In genomic region chr22:35212020-35212419, GRCh38 we compare ENCODE assay signal across 1 cellular context.
TF ChIP-seq lines count a peak whose summit lies in the region.

No MANE protein-coding gene starts in this region.

TF ChIP-seq in K562, 482 proteins besides CTCF, POLR2A, EP300 and RAD21 (continued from another document and continues in another):
- TF ChIP-seq, protein P1, sequence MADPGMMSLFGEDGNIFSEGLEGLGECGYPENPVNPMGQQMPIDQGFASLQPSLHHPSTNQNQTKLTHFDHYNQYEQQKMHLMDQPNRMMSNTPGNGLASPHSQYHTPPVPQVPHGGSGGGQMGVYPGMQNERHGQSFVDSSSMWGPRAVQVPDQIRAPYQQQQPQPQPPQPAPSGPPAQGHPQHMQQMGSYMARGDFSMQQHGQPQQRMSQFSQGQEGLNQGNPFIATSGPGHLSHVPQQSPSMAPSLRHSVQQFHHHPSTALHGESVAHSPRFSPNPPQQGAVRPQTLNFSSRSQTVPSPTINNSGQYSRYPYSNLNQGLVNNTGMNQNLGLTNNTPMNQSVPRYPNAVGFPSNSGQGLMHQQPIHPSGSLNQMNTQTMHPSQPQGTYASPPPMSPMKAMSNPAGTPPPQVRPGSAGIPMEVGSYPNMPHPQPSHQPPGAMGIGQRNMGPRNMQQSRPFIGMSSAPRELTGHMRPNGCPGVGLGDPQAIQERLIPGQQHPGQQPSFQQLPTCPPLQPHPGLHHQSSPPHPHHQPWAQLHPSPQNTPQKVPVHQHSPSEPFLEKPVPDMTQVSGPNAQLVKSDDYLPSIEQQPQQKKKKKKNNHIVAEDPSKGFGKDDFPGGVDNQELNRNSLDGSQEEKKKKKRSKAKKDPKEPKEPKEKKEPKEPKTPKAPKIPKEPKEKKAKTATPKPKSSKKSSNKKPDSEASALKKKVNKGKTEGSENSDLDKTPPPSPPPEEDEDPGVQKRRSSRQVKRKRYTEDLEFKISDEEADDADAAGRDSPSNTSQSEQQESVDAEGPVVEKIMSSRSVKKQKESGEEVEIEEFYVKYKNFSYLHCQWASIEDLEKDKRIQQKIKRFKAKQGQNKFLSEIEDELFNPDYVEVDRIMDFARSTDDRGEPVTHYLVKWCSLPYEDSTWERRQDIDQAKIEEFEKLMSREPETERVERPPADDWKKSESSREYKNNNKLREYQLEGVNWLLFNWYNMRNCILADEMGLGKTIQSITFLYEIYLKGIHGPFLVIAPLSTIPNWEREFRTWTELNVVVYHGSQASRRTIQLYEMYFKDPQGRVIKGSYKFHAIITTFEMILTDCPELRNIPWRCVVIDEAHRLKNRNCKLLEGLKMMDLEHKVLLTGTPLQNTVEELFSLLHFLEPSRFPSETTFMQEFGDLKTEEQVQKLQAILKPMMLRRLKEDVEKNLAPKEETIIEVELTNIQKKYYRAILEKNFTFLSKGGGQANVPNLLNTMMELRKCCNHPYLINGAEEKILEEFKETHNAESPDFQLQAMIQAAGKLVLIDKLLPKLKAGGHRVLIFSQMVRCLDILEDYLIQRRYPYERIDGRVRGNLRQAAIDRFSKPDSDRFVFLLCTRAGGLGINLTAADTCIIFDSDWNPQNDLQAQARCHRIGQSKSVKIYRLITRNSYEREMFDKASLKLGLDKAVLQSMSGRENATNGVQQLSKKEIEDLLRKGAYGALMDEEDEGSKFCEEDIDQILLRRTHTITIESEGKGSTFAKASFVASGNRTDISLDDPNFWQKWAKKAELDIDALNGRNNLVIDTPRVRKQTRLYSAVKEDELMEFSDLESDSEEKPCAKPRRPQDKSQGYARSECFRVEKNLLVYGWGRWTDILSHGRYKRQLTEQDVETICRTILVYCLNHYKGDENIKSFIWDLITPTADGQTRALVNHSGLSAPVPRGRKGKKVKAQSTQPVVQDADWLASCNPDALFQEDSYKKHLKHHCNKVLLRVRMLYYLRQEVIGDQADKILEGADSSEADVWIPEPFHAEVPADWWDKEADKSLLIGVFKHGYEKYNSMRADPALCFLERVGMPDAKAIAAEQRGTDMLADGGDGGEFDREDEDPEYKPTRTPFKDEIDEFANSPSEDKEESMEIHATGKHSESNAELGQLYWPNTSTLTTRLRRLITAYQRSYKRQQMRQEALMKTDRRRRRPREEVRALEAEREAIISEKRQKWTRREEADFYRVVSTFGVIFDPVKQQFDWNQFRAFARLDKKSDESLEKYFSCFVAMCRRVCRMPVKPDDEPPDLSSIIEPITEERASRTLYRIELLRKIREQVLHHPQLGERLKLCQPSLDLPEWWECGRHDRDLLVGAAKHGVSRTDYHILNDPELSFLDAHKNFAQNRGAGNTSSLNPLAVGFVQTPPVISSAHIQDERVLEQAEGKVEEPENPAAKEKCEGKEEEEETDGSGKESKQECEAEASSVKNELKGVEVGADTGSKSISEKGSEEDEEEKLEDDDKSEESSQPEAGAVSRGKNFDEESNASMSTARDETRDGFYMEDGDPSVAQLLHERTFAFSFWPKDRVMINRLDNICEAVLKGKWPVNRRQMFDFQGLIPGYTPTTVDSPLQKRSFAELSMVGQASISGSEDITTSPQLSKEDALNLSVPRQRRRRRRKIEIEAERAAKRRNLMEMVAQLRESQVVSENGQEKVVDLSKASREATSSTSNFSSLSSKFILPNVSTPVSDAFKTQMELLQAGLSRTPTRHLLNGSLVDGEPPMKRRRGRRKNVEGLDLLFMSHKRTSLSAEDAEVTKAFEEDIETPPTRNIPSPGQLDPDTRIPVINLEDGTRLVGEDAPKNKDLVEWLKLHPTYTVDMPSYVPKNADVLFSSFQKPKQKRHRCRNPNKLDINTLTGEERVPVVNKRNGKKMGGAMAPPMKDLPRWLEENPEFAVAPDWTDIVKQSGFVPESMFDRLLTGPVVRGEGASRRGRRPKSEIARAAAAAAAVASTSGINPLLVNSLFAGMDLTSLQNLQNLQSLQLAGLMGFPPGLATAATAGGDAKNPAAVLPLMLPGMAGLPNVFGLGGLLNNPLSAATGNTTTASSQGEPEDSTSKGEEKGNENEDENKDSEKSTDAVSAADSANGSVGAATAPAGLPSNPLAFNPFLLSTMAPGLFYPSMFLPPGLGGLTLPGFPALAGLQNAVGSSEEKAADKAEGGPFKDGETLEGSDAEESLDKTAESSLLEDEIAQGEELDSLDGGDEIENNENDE (IDR thresholded peaks at IDR 0.05; ENCODE audit: low read depth, low read length) = no peak
- TF ChIP-seq ZC3H4 (CRISPR knock-in tag; IDR thresholded peaks at IDR 0.05; ENCODE audit: borderline replicate concordance) (no peak), MYC (IDR thresholded peaks at IDR 0.05; ENCODE audit: low read depth, low read length) (peak; percentile 79), MYC (CRISPR knock-in tag; IDR thresholded peaks at IDR 0.05; ENCODE audit: borderline replicate concordance, low read depth) (no peak), KDM1A (IDR thresholded peaks at IDR 0.05) (peak; percentile 85 to 86), WHSC1 (IDR thresholded peaks at IDR 0.05; ENCODE audit: low read length) (no peak), ZNF124 (CRISPR knock-in tag; IDR thresholded peaks at IDR 0.05) (no peak), MAFK (IDR thresholded peaks at IDR 0.05; ENCODE audit: low read length) (peak; percentile 40; the same call in 1 of the 2 replicates), TEAD1 (CRISPR knock-in tag; IDR thresholded peaks at IDR 0.05) (peak; percentile 97 to 98), ZFP30 (CRISPR knock-in tag; IDR thresholded peaks at IDR 0.05; ENCODE audit: borderline replicate concordance) (no peak), ZNF592 (IDR thresholded peaks at IDR 0.05) (peak; percentile 73), PRMT5 (CRISPR knock-in tag; IDR thresholded peaks at IDR 0.05) (no peak), STAT5A (IDR thresholded peaks at IDR 0.05; ENCODE audit: borderline replicate concordance, low read length) (peak; percentile 84), ZMIZ1 (IDR thresholded peaks at IDR 0.05; ENCODE audit: low read depth in 2 of 2, low read length in 2 of 2) (peak in 1 of 2 experiments; percentile 86; a peak in 2 of 4 replicates), CHCHD3 (CRISPR knock-in tag; IDR thresholded peaks at IDR 0.05) (no peak), MCM7 (IDR thresholded peaks at IDR 0.05) (no peak), NR1H2 (CRISPR knock-in tag; IDR thresholded peaks at IDR 0.05) (no peak), MEIS2 (IDR thresholded peaks at IDR 0.05; ENCODE audit: partially characterized antibody) (peak; percentile 20), KAT7 (CRISPR knock-in tag; IDR thresholded peaks at IDR 0.05; ENCODE audit: borderline replicate concordance) (no peak), SAFB (IDR thresholded peaks at IDR 0.05; ENCODE audit: borderline replicate concordance, low read depth, low read length) (no peak), CREB3L1 (IDR thresholded peaks at IDR 0.05; ENCODE audit: borderline replicate concordance, low read depth) (no peak), U2AF1 (optimal IDR thresholded peaks at IDR 0.05; ENCODE audit: low read depth, low read length) (no peak)
- TF ChIP-seq, protein P2, sequence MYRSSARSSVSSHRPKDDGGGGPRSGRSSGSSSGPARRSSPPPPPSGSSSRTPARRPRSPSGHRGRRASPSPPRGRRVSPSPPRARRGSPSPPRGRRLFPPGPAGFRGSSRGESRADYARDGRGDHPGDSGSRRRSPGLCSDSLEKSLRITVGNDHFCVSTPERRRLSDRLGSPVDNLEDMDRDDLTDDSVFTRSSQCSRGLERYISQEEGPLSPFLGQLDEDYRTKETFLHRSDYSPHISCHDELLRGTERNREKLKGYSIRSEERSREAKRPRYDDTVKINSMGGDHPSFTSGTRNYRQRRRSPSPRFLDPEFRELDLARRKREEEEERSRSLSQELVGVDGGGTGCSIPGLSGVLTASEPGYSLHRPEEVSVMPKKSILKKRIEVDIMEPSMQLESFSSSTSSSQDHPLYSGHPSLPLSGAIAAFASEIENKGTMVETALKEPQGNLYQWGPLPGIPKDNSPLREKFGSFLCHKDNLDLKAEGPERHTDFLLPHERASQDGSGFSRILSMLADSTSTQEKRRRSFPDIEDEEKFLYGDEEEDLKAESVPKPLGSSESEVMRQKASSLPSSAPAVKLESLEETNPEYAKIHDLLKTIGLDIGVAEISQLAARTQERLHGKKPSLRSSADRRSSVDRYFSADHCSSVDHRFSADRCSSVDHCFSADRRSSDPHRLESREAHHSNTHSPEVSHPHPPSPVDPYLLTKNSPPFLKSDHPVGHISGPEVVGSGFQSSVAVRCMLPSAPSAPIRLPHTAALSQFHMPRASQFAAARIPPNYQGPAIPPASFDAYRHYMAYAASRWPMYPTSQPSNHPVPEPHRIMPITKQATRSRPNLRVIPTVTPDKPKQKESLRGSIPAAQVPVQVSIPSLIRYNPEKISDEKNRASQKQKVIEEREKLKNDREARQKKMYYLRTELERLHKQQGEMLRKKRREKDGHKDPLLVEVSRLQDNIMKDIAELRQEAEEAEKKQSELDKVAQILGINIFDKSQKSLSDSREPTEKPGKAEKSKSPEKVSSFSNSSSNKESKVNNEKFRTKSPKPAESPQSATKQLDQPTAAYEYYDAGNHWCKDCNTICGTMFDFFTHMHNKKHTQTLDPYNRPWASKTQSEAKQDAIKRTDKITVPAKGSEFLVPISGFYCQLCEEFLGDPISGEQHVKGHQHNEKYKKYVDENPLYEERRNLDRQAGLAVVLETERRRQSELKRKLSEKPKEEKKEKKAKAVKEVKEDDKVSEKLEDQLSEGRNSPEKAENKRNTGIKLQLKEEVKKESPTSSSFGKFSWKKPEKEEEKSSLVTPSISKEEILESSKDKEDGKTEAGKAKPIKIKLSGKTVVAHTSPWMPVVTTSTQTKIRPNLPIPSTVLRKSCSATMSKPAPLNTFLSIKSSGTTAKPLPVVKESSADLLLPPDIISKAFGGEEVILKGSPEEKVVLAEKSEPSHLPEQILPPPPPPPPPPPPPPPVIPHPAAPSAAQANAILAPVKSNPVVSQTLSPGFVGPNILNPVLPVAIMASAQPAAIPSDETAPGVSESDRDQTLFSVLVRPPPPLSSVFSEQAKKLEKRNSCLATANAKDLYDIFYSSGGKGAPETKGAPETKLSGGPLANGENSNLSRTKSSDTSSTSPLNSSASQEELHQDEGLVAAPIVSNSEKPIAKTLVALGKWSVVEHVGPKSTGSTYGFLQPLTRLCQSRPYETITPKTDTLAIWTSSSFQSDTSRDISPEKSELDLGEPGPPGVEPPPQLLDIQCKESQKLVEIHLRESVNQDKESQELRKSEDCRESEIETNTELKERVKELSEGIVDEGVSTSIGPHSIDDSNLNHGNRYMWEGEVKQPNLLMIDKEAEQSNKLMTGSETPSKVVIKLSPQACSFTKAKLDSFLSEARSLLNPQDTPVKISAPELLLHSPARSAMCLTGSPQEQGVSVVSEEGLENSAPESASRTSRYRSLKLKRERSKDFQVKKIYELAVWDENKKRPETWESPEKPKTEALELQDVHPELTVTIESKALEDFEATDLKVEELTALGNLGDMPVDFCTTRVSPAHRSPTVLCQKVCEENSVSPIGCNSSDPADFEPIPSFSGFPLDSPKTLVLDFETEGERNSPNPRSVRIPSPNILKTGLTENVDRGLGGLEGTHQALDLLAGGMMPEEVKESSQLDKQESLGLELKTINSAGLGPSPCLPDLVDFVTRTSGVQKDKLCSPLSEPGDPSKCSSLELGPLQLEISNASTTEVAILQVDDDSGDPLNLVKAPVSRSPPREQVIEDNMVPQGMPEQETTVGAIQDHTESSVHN (IDR thresholded peaks at IDR 0.05; ENCODE audit: borderline replicate concordance in 1 of 2, low read depth in 1 of 2) = peak in 1 of 2 experiments; percentile 30; a peak in 1 of 4 replicates
